Comparison of ENCODE assay signal across 19 cellular contexts in genomic region chr1:84642776-84643175, GRCh38.
"Had no signal": no experiment of that assay in that cellular context is flagged by ENCODE, and none has a peak within 500 bp of the region (broad histone marks: within the 10 kb centered on the region; RNA-seq: fewer than 3 reads in every experiment).

No MANE protein-coding gene starts in this region.

- H3K4me2 ChIP-seq: hepatocyte had no signal

- H3K36me3 ChIP-seq: lower lobe of right lung, neutrophil, ovary, right atrium auricular region, suprapubic skin, thoracic aorta, tibial artery, uterus had no signal

- ATAC-seq: lower lobe of right lung; naive thymus-derived CD8-positive, alpha-beta T cell; sciatic nerve; stimulated activated effector memory CD8-positive, alpha-beta T cell treated with anti-CD3 and anti-CD28 coated beads, Interleukin-12 subunit alpha, Interleukin-12 subunit beta, amount 100 ng/mL, for 72 hours had no signal

- H3K27ac ChIP-seq: hepatocyte, lower lobe of right lung, neutrophil, ovary, right atrium auricular region, skin epidermis, spleen, suprapubic skin, thoracic aorta, tibial artery, uterus had no signal

- H3K79me2 ChIP-seq: hepatocyte had no signal

- H3K9me3 ChIP-seq: lower lobe of right lung, neutrophil, ovary, right atrium auricular region, spleen, suprapubic skin, thoracic aorta, tibial artery, uterus had no signal

- H3K4me3 ChIP-seq: hepatocyte, lower lobe of right lung, ovary, right atrium auricular region, skin epidermis, spleen, suprapubic skin, thoracic aorta, tibial artery, uterus had no signal

- H3K27me3 ChIP-seq: hepatocyte, neutrophil, ovary, right atrium auricular region, spleen, suprapubic skin, tibial artery, uterus had no signal

- DNase-seq: islet precursor cell; lower lobe of right lung; mammary epithelial cell; mesenchymal stem cell; naive thymus-derived CD8-positive, alpha-beta T cell; ovary; spleen; stimulated activated CD4-positive, alpha-beta T cell treated with anti-CD3 and anti-CD28 coated beads, Interleukin-4, amount 100 ng/mL, for 24 hours; stimulated activated naive CD4-positive, alpha-beta T cell; tibial artery; uterus had no signal

- H3K4me1 ChIP-seq: lower lobe of right lung, right atrium auricular region, spleen, suprapubic skin, tibial artery, uterus had no signal

- H2AFZ ChIP-seq: hepatocyte had no signal
